ENCODE assay signal across 8 cellular contexts in the genomic region with DNA sequence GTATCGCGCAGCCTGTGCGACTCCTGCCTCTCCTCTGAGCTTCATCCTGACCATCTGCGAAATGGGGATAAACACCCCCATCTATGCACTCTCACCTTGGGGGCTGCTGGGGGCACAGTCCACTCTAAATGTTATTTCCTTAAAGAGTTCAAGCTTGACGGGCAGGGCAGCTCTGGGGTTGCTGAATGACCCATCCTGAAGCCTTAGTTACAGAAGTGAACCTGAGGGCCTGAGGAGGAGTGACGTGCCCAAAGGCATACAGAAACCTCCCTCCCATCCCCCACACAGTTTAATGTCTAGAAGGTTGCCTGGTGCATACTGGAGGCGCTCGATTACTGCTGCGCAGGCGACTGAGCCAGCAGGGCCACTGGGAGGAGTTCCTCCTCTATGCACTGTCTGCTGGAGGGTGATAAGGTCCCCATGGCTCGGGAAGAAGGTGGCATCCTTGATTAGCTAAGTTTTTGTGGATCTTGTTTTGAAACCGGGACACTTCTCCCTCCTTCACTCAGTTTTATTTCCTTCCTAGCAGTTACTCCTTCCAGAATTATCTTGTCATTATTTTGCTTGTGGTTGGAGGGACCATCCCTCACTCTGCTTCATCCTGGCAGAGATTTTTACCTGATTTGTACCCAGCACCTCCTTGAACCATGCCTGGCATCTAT. TPM values are rescaled to one million over a fixed set of nuclear protein-coding genes. Genes with fewer than 3 reads are reported as not detected.
DNase-seq lines count a peak whose midpoint lies in the region; ATAC-seq and TF ChIP-seq lines count a peak whose summit lies in the region.

No MANE protein-coding gene starts in this region.

- H3K4me1 Mint-ChIP-seq in memory B cell = peaks cover 17% of the 10 kb centered on the region

- peak; percentile 62 for ATAC-seq in HG02884 (IDR thresholded peaks at IDR 0.05; ENCODE audit: unreplicated experiment)
- peak; percentile 68 for ATAC-seq in memory B cell (ENCODE audit: low read depth)

- peak; percentile 22 for DNase-seq in NCI-H2171 treated with DMSO at 0.1 percent for 48 hours (lab: John Stamatoyannopoulos, UW)
- no peak for DNase-seq in NCI-H2171 (lab: John Stamatoyannopoulos, UW)
- DNase-seq in NCI-H2227 treated with DMSO at 0.1 percent for 48 hours (lab: John Stamatoyannopoulos, UW) = peak; percentile 4
- DNase-seq in activated CD4-positive, alpha-beta T cell treated with anti-CD3 and anti-CD28 coated beads for 1 hour = peak; percentile 47
- peak in 8 of 10 donors; percentile 31 to 64 (median 55) for DNase-seq in dorsolateral prefrontal cortex
- DNase-seq in memory B cell (ENCODE audit: low spot score in 2 of 2) = peak; percentile 50 to 62
- DNase-seq in stimulated activated CD8-positive, alpha-beta memory T cell treated with anti-CD3 and anti-CD28 coated beads, Interleukin-15, amount 100 ng/mL, for 1 hour (ENCODE audit: low read depth) = peak; percentile 40

- intact Hi-C loops in dorsolateral prefrontal cortex (cut with DNase I) = loop anchor here in 1 of 2 donors (10.0 kb wide), 1 partner anchor 79 kb away; no protein-coding TSS in a partner anchor

- no peaks in the 10 kb centered on the region for H3K27me3 ChIP-seq in dorsolateral prefrontal cortex

- H3K4me3 Mint-ChIP-seq in memory B cell = peak overlapping the region; percentile 97

- peak overlapping the region; percentile 93 for H3K27ac Mint-ChIP-seq in memory B cell

- H3K27me3 Mint-ChIP-seq in memory B cell = peaks cover 1% of the 10 kb centered on the region

- TF ChIP-seq CTCF in dorsolateral prefrontal cortex (IDR thresholded peaks at IDR 0.05 in 54 of 56, conservative IDR thresholded peaks at IDR 0.05 in 2 of 56; ENCODE audit: low read depth in 1 of 56, partially characterized antibody in 56 of 56) = peak in 1 of 56 donors; percentile 1

- peak overlapping the region; percentile 29 to 77 (median 63) for H3K4me3 ChIP-seq in dorsolateral prefrontal cortex

- H3K9me3 Mint-ChIP-seq in memory B cell = no peaks in the 10 kb centered on the region

- peaks cover 5% of the 10 kb centered on the region for H3K36me3 Mint-ChIP-seq in memory B cell

- peak overlapping the region in 48 of 59 donors; percentile 38 to 94 (median 88) for H3K27ac ChIP-seq in dorsolateral prefrontal cortex

RNA-seq across cellular contexts. Expression of a gene that starts 0.6 kb away (rescaled TPM):
- 100 to 1,000 TPM; 391 to 680 (median 539) TPM for total RNA-seq in dorsolateral prefrontal cortex

RNA-seq across cellular contexts. Expression of a gene that starts 13.7 kb away (rescaled TPM):
- total RNA-seq in dorsolateral prefrontal cortex = 10 to 100 TPM; 46.5 to 90.8 (median 64.8) TPM

RNA-seq across cellular contexts. Expression of a gene that starts 22.1 kb away (rescaled TPM):
- total RNA-seq in dorsolateral prefrontal cortex = 10 to 100 TPM in 119 of 120 experiments, 1 to 10 TPM in 1; 9.4 to 22.3 (median 15.4) TPM

RNA-seq across cellular contexts. Expression of a gene that starts 27.7 kb away (rescaled TPM):
- 100 to 1,000 TPM; 378 to 577 (median 453) TPM for total RNA-seq in dorsolateral prefrontal cortex

RNA-seq across cellular contexts. Expression of a gene that starts 44.7 kb away (rescaled TPM):
- 100 to 1,000 TPM in 33 of 120 experiments, 10 to 100 TPM in 87; 49.9 to 127 (median 88.9) TPM for total RNA-seq in dorsolateral prefrontal cortex
